9 cellular contexts compared by ENCODE assay signal in the genomic region with DNA sequence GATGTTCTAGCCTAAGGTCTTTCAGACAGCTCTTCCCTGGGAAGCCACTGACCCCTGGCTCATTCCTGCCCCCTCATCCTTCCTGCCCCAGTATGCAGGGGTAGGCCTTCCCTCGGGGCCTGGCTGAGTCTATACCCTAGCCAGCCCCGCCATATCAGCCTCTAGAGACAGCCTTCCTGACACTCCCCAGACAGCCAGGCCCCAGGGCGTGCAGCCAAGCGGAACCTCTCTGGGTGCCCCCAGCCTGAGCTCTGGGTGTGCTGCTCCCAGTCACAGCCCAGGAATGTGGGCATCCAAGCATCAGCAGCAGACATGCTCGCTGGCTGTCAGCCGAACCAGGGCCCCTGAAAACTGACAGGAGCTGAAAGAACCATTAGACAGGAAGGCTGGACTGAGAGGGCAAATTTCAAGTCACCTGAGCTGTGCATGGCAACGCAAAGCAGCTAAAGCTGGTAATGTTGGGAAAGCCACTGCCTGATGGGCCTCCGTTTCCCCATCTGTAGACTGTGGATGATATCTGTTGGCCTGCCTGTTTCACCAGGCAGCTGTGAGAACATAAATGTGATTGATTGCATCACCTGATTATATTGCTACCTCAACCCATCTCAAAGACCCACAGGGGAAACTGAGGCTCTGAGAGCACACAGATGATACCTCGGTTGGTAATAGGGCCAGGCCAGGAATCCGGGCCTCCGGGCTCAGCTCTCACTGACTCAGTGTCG.
A peak's percentile ranks its signal among the peaks of the same experiment; 100 is the strongest.
DNase-seq lines count a peak whose midpoint lies in the region; ATAC-seq and TF ChIP-seq lines count a peak whose summit lies in the region.
"Had no signal": no experiment of that assay in that cellular context is flagged by ENCODE, and none has a peak within 500 bp of the region (broad histone marks: within the 10 kb centered on the region; RNA-seq: fewer than 3 reads in every experiment).

No MANE protein-coding gene starts in this region.

- H3K4me1 Mint-ChIP-seq in activated naive CD4-positive, alpha-beta T cell treated with anti-CD3 and anti-CD28 coated beads, Interleukin-2, amount 10 ng/mL, durations not matched to agents 7 days and 5 days = peaks cover 2% of the 10 kb centered on the region

- 63% methylated on average over 12 of the region's 12 CpGs for WGBS in mammary epithelial cell (ENCODE audit: low coverage, missing lambda C conversion rate)

- no peak for ATAC-seq in thoracic aorta (ENCODE audit: insufficient number of reproducible peaks, low FRiP score, low read depth)
- no peak for ATAC-seq in GM19023 (IDR thresholded peaks at IDR 0.05; ENCODE audit: unreplicated experiment)
- ATAC-seq in GM21447 (IDR thresholded peaks at IDR 0.05; ENCODE audit: unreplicated experiment) = no peak

- H2AFZ ChIP-seq in mammary epithelial cell (ENCODE audit: low read depth, low read length) = peak overlapping the region; percentile 89

- DNase-seq in HT1080 (ENCODE audit: low read depth) = peak; percentile 93
- peak; percentile 86 for DNase-seq in mammary epithelial cell
- DNase-seq in left kidney (ENCODE audit: low read depth, low spot score) = peak; percentile 91
- DNase-seq in thoracic aorta (ENCODE audit: low spot score) = no peak
- DNase-seq in NCI-H2081 treated with DMSO at 0.1 percent for 48 hours (lab: John Stamatoyannopoulos, UW) = no peak
- no peak for DNase-seq in activated naive CD4-positive, alpha-beta T cell treated with anti-CD3 and anti-CD28 coated beads, Interleukin-2, amount 10 ng/mL, durations not matched to agents 7 days and 5 days
- DNase-seq: activated CD4-positive, alpha-beta T cell treated with anti-CD3 and anti-CD28 coated beads for 1 hour had no signal

- H3K27me3 ChIP-seq in mammary epithelial cell (ENCODE audit: insufficient read depth, low read length) (no peaks in the 10 kb centered on the region), thoracic aorta (replicated peaks; ENCODE audit: insufficient read depth) (no peaks in the 10 kb centered on the region)

- H3K79me2 ChIP-seq in mammary epithelial cell (ENCODE audit: insufficient read depth, low read length) = no peaks in the 10 kb centered on the region

- no TSS peak for BruUV-seq in mammary epithelial cell (replicated peaks; lab: Mats Ljungman, UMichigan)

- intact Hi-C loops in mammary epithelial cell (cut with micrococcal nuclease) = no loop called here

- H3K4me1 ChIP-seq in mammary epithelial cell (ENCODE audit: insufficient read depth, low read length) (peaks cover 19% of the 10 kb centered on the region), thoracic aorta (ENCODE audit: control insufficient read depth in 1 of 2, low read depth in 2 of 2) (peaks cover 18 to 35% of the 10 kb centered on the region in 2 donors)

- peaks cover 39% of the 10 kb centered on the region for H3K27me3 Mint-ChIP-seq in activated naive CD4-positive, alpha-beta T cell treated with anti-CD3 and anti-CD28 coated beads, Interleukin-2, amount 10 ng/mL, durations not matched to agents 7 days and 5 days

- no peak overlapping the region for H3K4me3 Mint-ChIP-seq in activated naive CD4-positive, alpha-beta T cell treated with anti-CD3 and anti-CD28 coated beads, Interleukin-2, amount 10 ng/mL, durations not matched to agents 7 days and 5 days

- no peak overlapping the region for H3K27ac Mint-ChIP-seq in activated naive CD4-positive, alpha-beta T cell treated with anti-CD3 and anti-CD28 coated beads, Interleukin-2, amount 10 ng/mL, durations not matched to agents 7 days and 5 days

- H3K4me3 ChIP-seq in mammary epithelial cell (replicated peaks in 1 of 3; ENCODE audit: insufficient read depth in 1 of 3, low read depth in 2 of 3, low read length in 3 of 3) = no peak overlapping the region
- no peak overlapping the region for H3K4me3 ChIP-seq in thoracic aorta

- H4K20me1 ChIP-seq in mammary epithelial cell (ENCODE audit: insufficient read depth, low read length) = no peaks in the 10 kb centered on the region

- H3K36me3 ChIP-seq in mammary epithelial cell (ENCODE audit: insufficient read depth, low read length) = no peaks in the 10 kb centered on the region
- H3K36me3 ChIP-seq in thoracic aorta = no peaks in the 10 kb centered on the region

- TF ChIP-seq CTCF in mammary epithelial cell (conservative IDR thresholded peaks at IDR 0.05 in 1 of 2, IDR thresholded peaks at IDR 0.05 in 1 of 2; ENCODE audit: extremely low read depth in 1 of 2, insufficient read depth in 1 of 2, low read depth in 1 of 2, low read length in 2 of 2) = no peak
- no peak for TF ChIP-seq CTCF in thoracic aorta (IDR thresholded peaks at IDR 0.05)

- peak overlapping the region; percentile 52 for H3K4me2 ChIP-seq in mammary epithelial cell (ENCODE audit: insufficient read depth, low read depth, low read length)

- H3K27ac ChIP-seq in mammary epithelial cell (ENCODE audit: insufficient read depth, low read depth, low read length) = peak overlapping the region; percentile 49
- peak overlapping the region; percentile 67 to 79 for H3K27ac ChIP-seq in thoracic aorta

- CTCF ChIA-PET in mammary epithelial cell (lab: Charles Lee; ENCODE audit: low non-redundant PET) = no interaction called here
- CTCF ChIA-PET in activated naive CD4-positive, alpha-beta T cell treated with anti-CD3 and anti-CD28 coated beads, Interleukin-2, amount 10 ng/mL, durations not matched to agents 7 days and 5 days (lab: Charles Lee) = interaction anchor here (1.3 to 1.4 kb wide), 2 partner anchors 11 to 16 kb away, joined by 3 to 4 read pairs; no protein-coding TSS in a partner anchor

- dilution Hi-C loops in mammary epithelial cell (cut with HindIII; ENCODE audit: low sequenced_read_pairs) = no loop called here

- in situ Hi-C loops in mammary epithelial cell (cut with MboI; ENCODE audit: low sequenced_read_pairs in 2 of 2) = no loop called here

- H3K36me3 Mint-ChIP-seq in activated naive CD4-positive, alpha-beta T cell treated with anti-CD3 and anti-CD28 coated beads, Interleukin-2, amount 10 ng/mL, durations not matched to agents 7 days and 5 days = no peaks in the 10 kb centered on the region

- peak overlapping the region; percentile 16 for H3K9ac ChIP-seq in mammary epithelial cell (ENCODE audit: insufficient read depth, low read length)

- no peaks in the 10 kb centered on the region for H3K9me3 Mint-ChIP-seq in activated naive CD4-positive, alpha-beta T cell treated with anti-CD3 and anti-CD28 coated beads, Interleukin-2, amount 10 ng/mL, durations not matched to agents 7 days and 5 days

- H3K9me3 ChIP-seq in mammary epithelial cell (replicated peaks; ENCODE audit: insufficient read depth, low read length) = no peaks in the 10 kb centered on the region
- H3K9me3 ChIP-seq in thoracic aorta = no peaks in the 10 kb centered on the region

Comparison
In these comparisons a context has a peak if more than half of its experiments do, and no peak if none do; other contexts are left out.
1. DNase-seq: peak in HT1080 (single experiment), mammary epithelial cell (single experiment) and left kidney (single experiment); none in thoracic aorta (single experiment), NCI-H2081 treated with DMSO at 0.1 percent for 48 hours (single experiment) and activated naive CD4-positive, alpha-beta T cell treated with anti-CD3 and anti-CD28 coated beads, Interleukin-2, amount 10 ng/mL, durations not matched to agents 7 days and 5 days (single experiment).